ENCODE assay signal across 8 cellular contexts in genomic region chr6:34247481-34248197, GRCh38. TPM values are rescaled to one million over a fixed set of nuclear protein-coding genes. Genes with fewer than 3 reads are reported as not detected.
DNase-seq lines count a peak whose midpoint lies in the region; ATAC-seq and TF ChIP-seq lines count a peak whose summit lies in the region.

No MANE protein-coding gene starts in this region.

- no peak for DNase-seq in activated naive CD4-positive, alpha-beta T cell treated with anti-CD3 and anti-CD28 coated beads, Interleukin-2, amount 10 ng/mL, durations not matched to agents 7 days and 5 days
- no peak for DNase-seq in activated naive CD4-positive, alpha-beta T cell (lab: John Stamatoyannopoulos, UW)
- peak in 1 of 2 donors; percentile 55 for DNase-seq in activated naive CD4-positive, alpha-beta T cell treated with anti-CD3 and anti-CD28 coated beads, Interleukin-2, amount 50 U/mL, for 72 hours (ENCODE audit: low spot score in 2 of 2)
- DNase-seq in transverse colon (no peak), epidermal melanocyte (ENCODE audit: insufficient read length, low spot score) (no peak)

- peak overlapping the region; percentile 97 for H3K27ac ChIP-seq in layer of hippocampus (ENCODE audit: low read depth, low read length)
- H3K27ac ChIP-seq in transverse colon: peak overlapping the region; percentile 87 to 91 (median 88)

- H3K4me3 ChIP-seq in transverse colon: no peak overlapping the region

- WGBS in transverse colon (ENCODE audit: low coverage in 1 of 2), 2 donors: 85% methylated on average over 6 of the region's 6 CpGs; no CpG with 5 or more reads in 1 of the 2 donors

- TF ChIP-seq POLR2A in transverse colon (IDR thresholded peaks at IDR 0.05) (no peak), GM18505 (IDR thresholded peaks at IDR 0.05; ENCODE audit: borderline replicate concordance, extremely low read depth, insufficient read depth, insufficient read length) (no peak)

- no peaks in the 10 kb centered on the region for H3K9me3 ChIP-seq in transverse colon

- peaks cover 10 to 31% (median 21%) of the 10 kb centered on the region in 4 donors for H3K4me1 ChIP-seq in transverse colon

- peaks cover 3% of the 10 kb centered on the region for H3K27me3 Mint-ChIP-seq in activated naive CD4-positive, alpha-beta T cell treated with anti-CD3 and anti-CD28 coated beads, Interleukin-2, amount 10 ng/mL, durations not matched to agents 7 days and 5 days

- peak overlapping the region; percentile 96 for H3K4me3 Mint-ChIP-seq in activated naive CD4-positive, alpha-beta T cell treated with anti-CD3 and anti-CD28 coated beads, Interleukin-2, amount 10 ng/mL, durations not matched to agents 7 days and 5 days

- TF ChIP-seq CTCF in transverse colon (IDR thresholded peaks at IDR 0.05): no peak

- no peaks in the 10 kb centered on the region for H3K36me3 ChIP-seq in transverse colon

- in situ Hi-C loops in transverse colon (cut with MboI; ENCODE audit: low pct_ligation_motif_present in 1 of 4, low pct_unique_long_range_greater_than_20kb in 1 of 4, low sequenced_read_pairs in 3 of 4): loop anchor here in 1 of 4 donors (10.0 kb wide), 1 partner anchor 167 kb away; no protein-coding TSS in a partner anchor

- intact Hi-C loops in transverse colon (cut with DNase I; ENCODE audit: low total_unique reads): loop anchor here (5.0 to 10.0 kb wide), 2 partner anchors 145 to 167 kb away; partner anchors contain the start of gene NUDT3

- no peak for ATAC-seq in activated naive CD4-positive, alpha-beta T cell treated with anti-CD3 and anti-CD28 coated beads, Interleukin-2, amount 50 U/mL, for 72 hours
- ATAC-seq in GM19452 (IDR thresholded peaks at IDR 0.05; ENCODE audit: unreplicated experiment): no peak
- ATAC-seq in GM18505 (IDR thresholded peaks at IDR 0.05; ENCODE audit: unreplicated experiment): no peak

- no peak for TF ChIP-seq EP300 in transverse colon (IDR thresholded peaks at IDR 0.05; ENCODE audit: low read depth)

- CTCF ChIA-PET in activated naive CD4-positive, alpha-beta T cell treated with anti-CD3 and anti-CD28 coated beads, Interleukin-2, amount 10 ng/mL, durations not matched to agents 7 days and 5 days (lab: Charles Lee): interaction anchor here (0.6 to 5.6 kb wide), 12 partner anchors 11 to 390 kb away, joined by 3 to 106 read pairs (median 4); partner anchors contain the start of gene HMGA1

- H3K36me3 Mint-ChIP-seq in activated naive CD4-positive, alpha-beta T cell treated with anti-CD3 and anti-CD28 coated beads, Interleukin-2, amount 10 ng/mL, durations not matched to agents 7 days and 5 days: peaks cover 20% of the 10 kb centered on the region
- peaks cover 4 to 6% of the 10 kb centered on the region in 2 donors for H3K36me3 Mint-ChIP-seq in activated naive CD4-positive, alpha-beta T cell treated with anti-CD3 and anti-CD28 coated beads, Interleukin-2, amount 50 U/mL, for 72 hours

- peak overlapping the region; percentile 96 for H3K27ac Mint-ChIP-seq in activated naive CD4-positive, alpha-beta T cell treated with anti-CD3 and anti-CD28 coated beads, Interleukin-2, amount 10 ng/mL, durations not matched to agents 7 days and 5 days
- peak overlapping the region; percentile 87 to 96 for H3K27ac Mint-ChIP-seq in activated naive CD4-positive, alpha-beta T cell treated with anti-CD3 and anti-CD28 coated beads, Interleukin-2, amount 50 U/mL, for 72 hours

- H3K27me3 ChIP-seq in layer of hippocampus (ENCODE audit: control insufficient read depth, insufficient read depth, low read length) (no peaks in the 10 kb centered on the region), transverse colon (no peaks in the 10 kb centered on the region)

- peaks cover 63% of the 10 kb centered on the region for H3K4me1 Mint-ChIP-seq in activated naive CD4-positive, alpha-beta T cell treated with anti-CD3 and anti-CD28 coated beads, Interleukin-2, amount 10 ng/mL, durations not matched to agents 7 days and 5 days

- no peaks in the 10 kb centered on the region for H3K9me3 Mint-ChIP-seq in activated naive CD4-positive, alpha-beta T cell treated with anti-CD3 and anti-CD28 coated beads, Interleukin-2, amount 10 ng/mL, durations not matched to agents 7 days and 5 days
- H3K9me3 Mint-ChIP-seq in activated naive CD4-positive, alpha-beta T cell treated with anti-CD3 and anti-CD28 coated beads, Interleukin-2, amount 50 U/mL, for 72 hours: no peaks in the 10 kb centered on the region

RNA-seq across cellular contexts. Expression of gene SMIM29, which starts 1.2 kb away (rescaled TPM):
- total RNA-seq in activated naive CD4-positive, alpha-beta T cell treated with anti-CD3 and anti-CD28 coated beads, Interleukin-2, amount 50 U/mL, for 72 hours: 10 to 100 TPM; 12.8 to 25.1 TPM
- total RNA-seq in transverse colon: 10 to 100 TPM in 3 of 4 donors, 1 to 10 TPM in 1; 8.2 to 14.9 (median 12.5) TPM

RNA-seq across cellular contexts. Expression of gene HMGA1, which starts 11.0 kb away (rescaled TPM):
- 100 to 1,000 TPM; 524 to 600 TPM for total RNA-seq in activated naive CD4-positive, alpha-beta T cell treated with anti-CD3 and anti-CD28 coated beads, Interleukin-2, amount 50 U/mL, for 72 hours
- total RNA-seq in transverse colon: 100 to 1,000 TPM in 1 of 4 donors, 10 to 100 TPM in 3; 23.2 to 112 (median 63.2) TPM

Comparison
In these comparisons a context has a peak if more than half of its experiments do, and no peak if none do; other contexts are left out.
1. RNA of gene HMGA1, which starts 11.0 kb away (total RNA-seq): 524 to 600 TPM in activated naive CD4-positive, alpha-beta T cell treated with anti-CD3 and anti-CD28 coated beads, Interleukin-2, amount 50 U/mL, for 72 hours; 23.2 to 112 TPM in transverse colon; every median in the first group is over 4 times any median in the second.